In genomic region chr18:75840131-75840530, GRCh38 we compare ENCODE assay signal across 7 cellular contexts.
"Had no signal": no experiment of that assay in that cellular context is flagged by ENCODE, and none has a peak within 500 bp of the region (broad histone marks: within the 10 kb centered on the region; RNA-seq: fewer than 3 reads in every experiment).

No MANE protein-coding gene starts in this region.

- DNase-seq: GDM1, GF-D8 had no signal

- FAIRE-seq: G401.6, GM12878, GM12891, GM12892, GM18507 had no signal

- ATAC-seq: GM12878 had no signal

- H3K4me3 ChIP-seq: GM12878 had no signal
